16 cellular contexts compared by ENCODE assay signal in genomic region chr20:41287327-41287726, GRCh38. TPM values are rescaled to one million over a fixed set of nuclear protein-coding genes. Genes with fewer than 3 reads are reported as not detected.
DNase-seq lines count a peak whose midpoint lies in the region; ATAC-seq and TF ChIP-seq lines count a peak whose summit lies in the region.
"Had no signal": no experiment of that assay in that cellular context is flagged by ENCODE, and none has a peak within 500 bp of the region (broad histone marks: within the 10 kb centered on the region; RNA-seq: fewer than 3 reads in every experiment).

No MANE protein-coding gene starts in this region.

- peaks cover 10% of the 10 kb centered on the region for H3K9me3 Mint-ChIP-seq in activated T-helper 17 cell treated with anti-CD3 and anti-CD28 coated beads, Interleukin-2, amount 50 U/mL, for 72 hours

- peak; percentile 11 for DNase-seq in stimulated activated CD4-positive, alpha-beta T cell treated with anti-CD3 and anti-CD28 coated beads, Interleukin-1b, Interleukin-23, amount 100 ng/mL, for 48 hours
- no peak for DNase-seq in stimulated activated CD4-positive, alpha-beta T cell treated with anti-CD3 and anti-CD28 coated beads, Interleukin-12 subunit alpha, Interleukin-12 subunit beta, amount 100 ng/mL, for 4 hours
- DNase-seq in fibroblast of the aortic adventitia (ENCODE audit: low read depth) (peak; percentile 78), stromal cell of bone marrow (ENCODE audit: low read depth) (peak; percentile 57), NCI-H82 (lab: John Stamatoyannopoulos, UW) (no peak), Ammon's horn (ENCODE audit: low spot score) (no peak)
- no peak for DNase-seq in stimulated activated naive CD4-positive, alpha-beta T cell treated with Interleukin-2 at 50 U/mL for 16 hours (lab: John Stamatoyannopoulos, UW)
- DNase-seq: activated CD8-positive, alpha-beta T cell treated with anti-CD3 and anti-CD28 coated beads for 36 hours; cerebellar nuclear complex; NCI-H1694 treated with DMSO at 0.1 percent for 48 hours; NCI-H526 treated with DMSO at 0.1 percent for 48 hours; Peyer's patch; stimulated activated CD8-positive, alpha-beta memory T cell treated with anti-CD3 and anti-CD28 coated beads, Interleukin-4, amount 100 ng/mL, for 48 hours; upper lobe of left lung had no signal

- TF ChIP-seq CTCF in fibroblast of the aortic adventitia (IDR thresholded peaks at IDR 0.05; ENCODE audit: insufficient read depth, low read length): no peak

- no peaks in the 10 kb centered on the region for H3K4me1 Mint-ChIP-seq in activated T-helper 17 cell treated with anti-CD3 and anti-CD28 coated beads, Interleukin-2, amount 50 U/mL, for 72 hours

- no peaks in the 10 kb centered on the region for H3K27me3 Mint-ChIP-seq in activated T-helper 17 cell treated with anti-CD3 and anti-CD28 coated beads, Interleukin-2, amount 50 U/mL, for 72 hours
- H3K27me3 Mint-ChIP-seq: activated CD8-positive, alpha-beta T cell treated with anti-CD3 and anti-CD28 coated beads for 36 hours; B cell had no signal

- no peak overlapping the region for H3K27ac Mint-ChIP-seq in activated T-helper 17 cell treated with anti-CD3 and anti-CD28 coated beads, Interleukin-2, amount 50 U/mL, for 72 hours
- H3K27ac Mint-ChIP-seq: activated CD8-positive, alpha-beta T cell treated with anti-CD3 and anti-CD28 coated beads for 36 hours; B cell had no signal

- peak; percentile 94 for ATAC-seq in activated T-helper 17 cell treated with anti-CD3 and anti-CD28 coated beads, Interleukin-2, amount 50 U/mL, for 72 hours (replicated peaks)
- ATAC-seq: activated CD8-positive, alpha-beta T cell treated with anti-CD3 and anti-CD28 coated beads for 36 hours had no signal

- no peak overlapping the region for H3K4me3 Mint-ChIP-seq in activated T-helper 17 cell treated with anti-CD3 and anti-CD28 coated beads, Interleukin-2, amount 50 U/mL, for 72 hours
- H3K4me3 Mint-ChIP-seq: activated CD8-positive, alpha-beta T cell treated with anti-CD3 and anti-CD28 coated beads for 36 hours; B cell had no signal

- H3K4me3 ChIP-seq in fibroblast of the aortic adventitia (ENCODE audit: low read depth, low read length): no peak overlapping the region
- H3K4me3 ChIP-seq: Peyer's patch, upper lobe of left lung had no signal

- no peaks in the 10 kb centered on the region for H3K36me3 Mint-ChIP-seq in activated T-helper 17 cell treated with anti-CD3 and anti-CD28 coated beads, Interleukin-2, amount 50 U/mL, for 72 hours (ENCODE audit: low read depth)

RNA-seq across cellular contexts. Expression of gene ZHX3, which starts 30.2 kb away (rescaled TPM):
- total RNA-seq in activated T-helper 17 cell treated with anti-CD3 and anti-CD28 coated beads, Interleukin-2, amount 50 U/mL, for 72 hours: 1 to 10 TPM; 6.9 to 9.6 TPM
- total RNA-seq in fibroblast of the aortic adventitia (ENCODE audit: low replicate concordance): 22.1 and 47.2 TPM in 2 replicates

RNA-seq across cellular contexts. Expression of gene LPIN3, which starts 53.3 kb away (rescaled TPM):
- 1 to 10 TPM; 2.3 to 10.0 TPM for total RNA-seq in activated T-helper 17 cell treated with anti-CD3 and anti-CD28 coated beads, Interleukin-2, amount 50 U/mL, for 72 hours
- total RNA-seq in fibroblast of the aortic adventitia (ENCODE audit: low replicate concordance): 3.4 and 5.3 TPM in 2 replicates

Comparison
In these comparisons a context has a peak if more than half of its experiments do, and no peak if none do; other contexts are left out.
1. DNase-seq: peak in stimulated activated CD4-positive, alpha-beta T cell treated with anti-CD3 and anti-CD28 coated beads, Interleukin-1b, Interleukin-23, amount 100 ng/mL, for 48 hours (single experiment), fibroblast of the aortic adventitia (single experiment) and stromal cell of bone marrow (single experiment); none in stimulated activated CD4-positive, alpha-beta T cell treated with anti-CD3 and anti-CD28 coated beads, Interleukin-12 subunit alpha, Interleukin-12 subunit beta, amount 100 ng/mL, for 4 hours (single experiment), stimulated activated naive CD4-positive, alpha-beta T cell treated with Interleukin-2 at 50 U/mL for 16 hours (single experiment), NCI-H82 (single experiment) and Ammon's horn (single experiment).